ENCODE assay signal across 5 cellular contexts in the genomic region with DNA sequence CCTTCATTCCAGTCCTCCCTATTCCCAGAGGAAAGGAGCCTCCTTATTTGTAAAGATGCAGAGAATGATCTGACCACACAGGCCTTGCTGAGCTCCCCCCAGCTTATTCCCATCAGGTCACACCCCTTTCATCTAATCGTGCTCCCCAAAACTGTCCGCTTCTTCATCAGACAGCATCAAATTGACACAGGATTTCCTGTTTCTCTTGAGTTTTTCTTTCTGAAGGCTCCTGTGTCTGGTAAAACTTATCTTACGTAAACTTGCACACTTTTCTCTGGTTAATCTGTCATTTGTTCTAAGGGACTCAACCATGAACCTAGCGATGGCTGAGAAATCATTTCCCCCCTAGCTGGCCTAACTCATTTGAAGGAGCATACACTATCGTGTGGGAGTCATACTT. TPM values are rescaled to one million over a fixed set of nuclear protein-coding genes. Genes with fewer than 3 reads are reported as not detected.
DNase-seq lines count a peak whose midpoint lies in the region; ATAC-seq lines count a peak whose summit lies in the region.
"Not testable (repeated sequence)": the region's sequence is repeated elsewhere in the genome, so short reads cannot be mapped to it uniquely, and the experiment has no call there.

No MANE protein-coding gene starts in this region.

- not testable (repeated sequence) for H3K4me3 ChIP-seq in CD8-positive, alpha-beta memory T cell (ENCODE audit: low read length); naive thymus-derived CD4-positive, alpha-beta T cell (ENCODE audit: low read length)

- H3K9me3 ChIP-seq in CD8-positive, alpha-beta memory T cell (ENCODE audit: low read length); naive thymus-derived CD4-positive, alpha-beta T cell (ENCODE audit: control insufficient read depth in 2 of 3, low read length in 3 of 3): not testable (repeated sequence)

- DNase-seq in CD8-positive, alpha-beta memory T cell; activated T-cell treated with anti-CD3 and anti-CD28 coated beads, Interleukin-2, amount 50 U/mL, for 72 hours; effector memory CD8-positive, alpha-beta T cell; naive thymus-derived CD4-positive, alpha-beta T cell; stimulated activated effector memory CD8-positive, alpha-beta T cell treated with anti-CD3 and anti-CD28 coated beads, Interleukin-12 subunit alpha, Interleukin-12 subunit beta, amount 100 ng/mL, for 72 hours (ENCODE audit: low spot score in 2 of 2): not testable (repeated sequence)

- not testable (repeated sequence) for H3K27me3 ChIP-seq in CD8-positive, alpha-beta memory T cell (ENCODE audit: insufficient read depth, low read length, poor library complexity, severe bottlenecking); naive thymus-derived CD4-positive, alpha-beta T cell (ENCODE audit: control insufficient read depth in 2 of 2, insufficient read depth in 2 of 2, low read length in 2 of 2)

- H3K36me3 ChIP-seq in CD8-positive, alpha-beta memory T cell (ENCODE audit: insufficient read depth, low read length); naive thymus-derived CD4-positive, alpha-beta T cell (ENCODE audit: control insufficient read depth in 2 of 3, insufficient read depth in 3 of 3, low read length in 3 of 3): not testable (repeated sequence)

- H3K27ac Mint-ChIP-seq in CD8-positive, alpha-beta memory T cell, result peak overlapping the region; percentile 67 to 94 (median 90)
- peak overlapping the region; percentile 37 for H3K27ac Mint-ChIP-seq in activated T-cell treated with anti-CD3 and anti-CD28 coated beads, Interleukin-2, amount 50 U/mL, for 72 hours
- peak overlapping the region; percentile 86 to 96 for H3K27ac Mint-ChIP-seq in effector memory CD8-positive, alpha-beta T cell
- not testable (repeated sequence) for H3K27ac Mint-ChIP-seq in naive thymus-derived CD4-positive, alpha-beta T cell
- peak overlapping the region; percentile 63 for H3K27ac Mint-ChIP-seq in stimulated activated effector memory CD8-positive, alpha-beta T cell treated with anti-CD3 and anti-CD28 coated beads, Interleukin-12 subunit alpha, Interleukin-12 subunit beta, amount 100 ng/mL, for 72 hours

- H3K27ac ChIP-seq in CD8-positive, alpha-beta memory T cell (ENCODE audit: low read depth, low read length); naive thymus-derived CD4-positive, alpha-beta T cell (ENCODE audit: low read depth, low read length): not testable (repeated sequence)

- intact Hi-C loops in naive thymus-derived CD4-positive, alpha-beta T cell (cut with micrococcal nuclease), result not testable (repeated sequence)

- H3K4me1 ChIP-seq in CD8-positive, alpha-beta memory T cell (ENCODE audit: insufficient read depth, low read length); naive thymus-derived CD4-positive, alpha-beta T cell (ENCODE audit: control insufficient read depth in 2 of 2, insufficient read depth in 2 of 2, low read length in 2 of 2): not testable (repeated sequence)

- POLR2A ChIA-PET in CD8-positive, alpha-beta memory T cell (lab: Charles Lee); naive thymus-derived CD4-positive, alpha-beta T cell (lab: Charles Lee): not testable (repeated sequence)

- H3K4me1 Mint-ChIP-seq in CD8-positive, alpha-beta memory T cell, result peaks cover 7 to 14% (median 11%) of the 10 kb centered on the region in 3 donors
- not testable (repeated sequence) for H3K4me1 Mint-ChIP-seq in activated T-cell treated with anti-CD3 and anti-CD28 coated beads, Interleukin-2, amount 50 U/mL, for 72 hours (ENCODE audit: low read depth); naive thymus-derived CD4-positive, alpha-beta T cell; stimulated activated effector memory CD8-positive, alpha-beta T cell treated with anti-CD3 and anti-CD28 coated beads, Interleukin-12 subunit alpha, Interleukin-12 subunit beta, amount 100 ng/mL, for 72 hours
- peaks cover 2 to 14% of the 10 kb centered on the region in 2 donors for H3K4me1 Mint-ChIP-seq in effector memory CD8-positive, alpha-beta T cell (ENCODE audit: low read depth in 2 of 2)

- H3K27me3 Mint-ChIP-seq in CD8-positive, alpha-beta memory T cell; activated T-cell treated with anti-CD3 and anti-CD28 coated beads, Interleukin-2, amount 50 U/mL, for 72 hours (ENCODE audit: low read depth); effector memory CD8-positive, alpha-beta T cell; naive thymus-derived CD4-positive, alpha-beta T cell: not testable (repeated sequence)

- ATAC-seq in activated T-cell treated with anti-CD3 and anti-CD28 coated beads, Interleukin-2, amount 50 U/mL, for 72 hours (replicated peaks in 1 of 2); stimulated activated effector memory CD8-positive, alpha-beta T cell treated with anti-CD3 and anti-CD28 coated beads, Interleukin-12 subunit alpha, Interleukin-12 subunit beta, amount 100 ng/mL, for 72 hours: not testable (repeated sequence)
- peak; percentile 68 for ATAC-seq in effector memory CD8-positive, alpha-beta T cell (replicated peaks)
- ATAC-seq in naive thymus-derived CD4-positive, alpha-beta T cell, result peak; percentile 27

- not testable (repeated sequence) for H3K36me3 Mint-ChIP-seq in CD8-positive, alpha-beta memory T cell; activated T-cell treated with anti-CD3 and anti-CD28 coated beads, Interleukin-2, amount 50 U/mL, for 72 hours (ENCODE audit: insufficient read depth in 2 of 2); effector memory CD8-positive, alpha-beta T cell (ENCODE audit: insufficient read depth); naive thymus-derived CD4-positive, alpha-beta T cell; stimulated activated effector memory CD8-positive, alpha-beta T cell treated with anti-CD3 and anti-CD28 coated beads, Interleukin-12 subunit alpha, Interleukin-12 subunit beta, amount 100 ng/mL, for 72 hours

- not testable (repeated sequence) for H3K9me3 Mint-ChIP-seq in CD8-positive, alpha-beta memory T cell; activated T-cell treated with anti-CD3 and anti-CD28 coated beads, Interleukin-2, amount 50 U/mL, for 72 hours; effector memory CD8-positive, alpha-beta T cell; naive thymus-derived CD4-positive, alpha-beta T cell; stimulated activated effector memory CD8-positive, alpha-beta T cell treated with anti-CD3 and anti-CD28 coated beads, Interleukin-12 subunit alpha, Interleukin-12 subunit beta, amount 100 ng/mL, for 72 hours

- CTCF ChIA-PET in CD8-positive, alpha-beta memory T cell (lab: Charles Lee); naive thymus-derived CD4-positive, alpha-beta T cell (lab: Charles Lee): not testable (repeated sequence)

- H3K4me3 Mint-ChIP-seq in CD8-positive, alpha-beta memory T cell, result peak overlapping the region in 4 of 7 donors; percentile 33 to 54 (median 42)
- not testable (repeated sequence) for H3K4me3 Mint-ChIP-seq in activated T-cell treated with anti-CD3 and anti-CD28 coated beads, Interleukin-2, amount 50 U/mL, for 72 hours; naive thymus-derived CD4-positive, alpha-beta T cell; stimulated activated effector memory CD8-positive, alpha-beta T cell treated with anti-CD3 and anti-CD28 coated beads, Interleukin-12 subunit alpha, Interleukin-12 subunit beta, amount 100 ng/mL, for 72 hours
- H3K4me3 Mint-ChIP-seq in effector memory CD8-positive, alpha-beta T cell, result peak overlapping the region in 1 of 2 donors; percentile 18

RNA-seq across cellular contexts. Expression of gene WASHC2A, which starts 20.2 kb away (rescaled TPM):
- total RNA-seq in CD8-positive, alpha-beta memory T cell, result 10 to 100 TPM; 30.9 to 33.2 TPM
- 46.1 TPM for polyA plus RNA-seq in CD8-positive, alpha-beta memory T cell
- 10 to 100 TPM; 27.0 to 32.4 TPM for total RNA-seq in activated T-cell treated with anti-CD3 and anti-CD28 coated beads, Interleukin-2, amount 50 U/mL, for 72 hours
- 10 to 100 TPM; 50.0 to 74.5 (median 55.5) TPM for total RNA-seq in naive thymus-derived CD4-positive, alpha-beta T cell
- 10 to 100 TPM; 21.0 to 45.0 TPM for polyA plus RNA-seq in naive thymus-derived CD4-positive, alpha-beta T cell

RNA-seq across cellular contexts. Expression of gene AGAP6, which starts 59.4 kb away (rescaled TPM):
- total RNA-seq in CD8-positive, alpha-beta memory T cell, result 10 to 100 TPM; 14.3 to 14.8 TPM
- polyA plus RNA-seq in CD8-positive, alpha-beta memory T cell, result 1.8 TPM
- 10 to 100 TPM; 18.4 to 21.9 TPM for total RNA-seq in activated T-cell treated with anti-CD3 and anti-CD28 coated beads, Interleukin-2, amount 50 U/mL, for 72 hours
- total RNA-seq in naive thymus-derived CD4-positive, alpha-beta T cell, result 10 to 100 TPM; 17.8 to 25.3 (median 21.1) TPM
- polyA plus RNA-seq in naive thymus-derived CD4-positive, alpha-beta T cell, result 1 to 10 TPM; 1.7 to 2.4 TPM
